Comparison of ENCODE assay signal across 8 cellular contexts in the genomic region with DNA sequence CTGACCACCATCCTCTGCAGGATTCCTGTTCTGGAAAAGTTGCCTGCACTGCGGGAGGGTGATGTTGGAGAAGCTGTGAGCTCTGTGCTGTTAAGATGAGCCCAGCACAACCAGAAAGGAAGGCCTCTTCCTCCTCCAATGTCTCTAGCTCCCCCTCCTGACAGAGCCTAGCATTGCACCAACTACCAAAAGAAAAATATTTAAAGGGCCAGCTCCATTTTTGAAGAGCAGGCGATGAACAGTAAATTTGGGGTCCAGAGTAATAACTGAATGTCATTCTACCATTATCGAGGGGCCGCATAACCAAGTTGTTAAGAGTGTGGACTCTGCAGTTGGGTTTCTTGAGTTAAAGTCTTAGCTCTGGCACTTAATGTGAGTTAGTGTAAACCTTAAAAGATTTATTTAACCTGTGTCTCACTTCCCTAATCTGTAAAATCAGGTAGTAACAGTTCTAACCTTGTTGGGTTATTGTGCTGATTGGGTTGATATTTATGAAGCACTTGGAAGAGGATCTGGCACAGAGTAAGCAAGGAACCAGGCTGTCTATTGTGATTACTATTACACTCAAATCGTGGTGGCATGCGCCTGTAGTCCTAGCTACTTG. TPM values are rescaled to one million over a fixed set of nuclear protein-coding genes. Genes with fewer than 3 reads are reported as not detected.
A peak's percentile ranks its signal among the peaks of the same experiment; 100 is the strongest.
DNase-seq lines count a peak whose midpoint lies in the region; ATAC-seq, FAIRE-seq and TF ChIP-seq lines count a peak whose summit lies in the region.

No MANE protein-coding gene starts in this region.

- H3K36me3 ChIP-seq in gastrocnemius medialis = no peaks in the 10 kb centered on the region

- H3K4me3 ChIP-seq in right cardiac atrium (ENCODE audit: low read length) = no peak overlapping the region
- H3K4me3 ChIP-seq in gastrocnemius medialis = no peak overlapping the region

- H3K27ac Mint-ChIP-seq in T-helper 17 cell = peak overlapping the region; percentile 34

- FAIRE-seq in D721Med (lab: Jason Lieb, UNC) = no peak

- intact Hi-C loops in right cardiac atrium (cut with DNase I) = loop anchor here (5.0 to 10.0 kb wide), 4 partner anchors 166 to 249 kb away; no protein-coding TSS in a partner anchor
- intact Hi-C loops in gastrocnemius medialis (cut with DNase I; ENCODE audit: low total_unique reads) = loop anchor here (1.0 kb wide), 2 partner anchors 166 to 248 kb away; no protein-coding TSS in a partner anchor

- no peaks in the 10 kb centered on the region for H3K36me3 Mint-ChIP-seq in T-helper 17 cell (ENCODE audit: low read depth)

- DNase-seq in D721Med (ENCODE audit: insufficient read length, low spot score) = peak; percentile 63
- DNase-seq in NCI-H1048 (lab: John Stamatoyannopoulos, UW) = peak; percentile 31
- DNase-seq in T-helper 17 cell = peak; percentile 53 to 77 (median 64)
- peak in 47 of 56 donors; percentile 8 to 82 (median 39) for DNase-seq in amygdala (lab: John Stamatoyannopoulos, UW)
- peak in 2 of 3 donors; percentile 61 to 74 for DNase-seq in right cardiac atrium
- peak; percentile 9 to 43 for DNase-seq in gastrocnemius medialis

- no peak overlapping the region for H3K4me3 Mint-ChIP-seq in T-helper 17 cell

- H3K27me3 ChIP-seq in right cardiac atrium (ENCODE audit: control insufficient read depth, insufficient read depth) (no peaks in the 10 kb centered on the region), gastrocnemius medialis (no peaks in the 10 kb centered on the region)

- in situ Hi-C loops in gastrocnemius medialis (cut with MboI; ENCODE audit: low sequenced_read_pairs in 4 of 4) = loop anchor here (5.0 to 10.0 kb wide), 5 partner anchors 169 to 249 kb away; no protein-coding TSS in a partner anchor

- no peaks in the 10 kb centered on the region for H3K9me3 ChIP-seq in T-helper 17 cell (ENCODE audit: control insufficient read depth, low read length, poor library complexity, severe bottlenecking)
- H3K9me3 ChIP-seq in right cardiac atrium (ENCODE audit: control insufficient read depth, low read length) = no peaks in the 10 kb centered on the region
- no peaks in the 10 kb centered on the region for H3K9me3 ChIP-seq in gastrocnemius medialis

- peaks cover 16% of the 10 kb centered on the region for H3K4me1 Mint-ChIP-seq in T-helper 17 cell

- H3K27ac ChIP-seq in right cardiac atrium (ENCODE audit: low read length) (no peak overlapping the region), gastrocnemius medialis (no peak overlapping the region)

- ATAC-seq in GM21786 (IDR thresholded peaks at IDR 0.05; ENCODE audit: unreplicated experiment) (peak; percentile 80), T-helper 17 cell (peak; percentile 97), right cardiac atrium (peak; percentile 65 to 84), gastrocnemius medialis (peak; percentile 16 to 66), HG03139 (IDR thresholded peaks at IDR 0.05; ENCODE audit: unreplicated experiment) (no peak)

- TF ChIP-seq CTCF in D721Med (IDR thresholded peaks at IDR 0.05; ENCODE audit: insufficient read depth, missing control alignments) = peak; percentile 96
- peak; percentile 59 to 81 (median 76) for TF ChIP-seq CTCF in gastrocnemius medialis (IDR thresholded peaks at IDR 0.05 in 4 of 5, conservative IDR thresholded peaks at IDR 0.05 in 1 of 5)

- no peak for TF ChIP-seq POLR2A in gastrocnemius medialis (IDR thresholded peaks at IDR 0.05)

- H3K27me3 Mint-ChIP-seq in T-helper 17 cell = no peaks in the 10 kb centered on the region

- H3K4me1 ChIP-seq in right cardiac atrium (ENCODE audit: control insufficient read depth, insufficient read depth, low read length) = no peaks in the 10 kb centered on the region
- H3K4me1 ChIP-seq in gastrocnemius medialis = no peaks in the 10 kb centered on the region

- 36% methylated on average over 6 of the region's 6 CpGs for WGBS in right cardiac atrium

RNA-seq across cellular contexts. Expression of a gene that starts 3.9 kb away (rescaled TPM):
- not detected for total RNA-seq in T-helper 17 cell
- not detected for total RNA-seq in right cardiac atrium
- polyA plus RNA-seq in right cardiac atrium = not detected
- not detected for total RNA-seq in gastrocnemius medialis

RNA-seq across cellular contexts. Expression of a gene that starts 28.3 kb away (rescaled TPM):
- not detected for total RNA-seq in T-helper 17 cell
- total RNA-seq in right cardiac atrium = not detected
- not detected for polyA plus RNA-seq in right cardiac atrium
- not detected for total RNA-seq in gastrocnemius medialis

RNA-seq across cellular contexts. Expression of a gene that starts 42.6 kb away (rescaled TPM):
- total RNA-seq in T-helper 17 cell (10 to 100 TPM in 1 of 2 donors, 1 to 10 TPM in 1; 9.4 to 11.5 TPM), right cardiac atrium (1 to 10 TPM; 6.3 to 7.8 (median 7.1) TPM), gastrocnemius medialis (1 to 10 TPM; 4.9 to 6.0 (median 5.4) TPM)
- polyA plus RNA-seq in right cardiac atrium = 3.0 TPM
